Comparison of ENCODE assay signal across 1 cellular context in genomic region chr6:157186785-157187181, GRCh38.
TF ChIP-seq lines count a peak whose summit lies in the region.

No MANE protein-coding gene starts in this region.

TF ChIP-seq in GM12878, 131 proteins besides CTCF, POLR2A, EP300 and RAD21:
- TF ChIP-seq RB1 (IDR thresholded peaks at IDR 0.05; ENCODE audit: borderline replicate concordance), result no peak
